Comparison of ENCODE assay signal across 23 cellular contexts in genomic region chr15:48759921-48760320, GRCh38. TPM values are rescaled to one million over a fixed set of nuclear protein-coding genes. Genes with fewer than 3 reads are reported as not detected.
DNase-seq lines count a peak whose midpoint lies in the region; ATAC-seq and TF ChIP-seq lines count a peak whose summit lies in the region.
"Had no signal": no experiment of that assay in that cellular context is flagged by ENCODE, and none has a peak within 500 bp of the region (broad histone marks: within the 10 kb centered on the region; RNA-seq: fewer than 3 reads in every experiment).

No MANE protein-coding gene starts in this region.

- no peak overlapping the region for H2AK5ac ChIP-seq in trophoblast cell (ENCODE audit: low read length)

- H3K9me3 ChIP-seq in HUES48 (ENCODE audit: control insufficient read depth, insufficient read depth, low read length) = no peaks in the 10 kb centered on the region
- H3K9me3 ChIP-seq in trophoblast cell (ENCODE audit: insufficient read depth, low read depth, low read length) = no peaks in the 10 kb centered on the region
- H3K9me3 ChIP-seq in A673 (ENCODE audit: low read depth, low read length, poor library complexity, severe bottlenecking) = no peaks in the 10 kb centered on the region
- H3K9me3 ChIP-seq: sigmoid colon had no signal

- POLR2A ChIA-PET in A673 (lab: Charles Lee; ENCODE audit: low non-redundant PET) = no interaction called here

- H3K9ac ChIP-seq in HUES48 (ENCODE audit: low read depth, low read length) (no peak overlapping the region), trophoblast cell (ENCODE audit: low read length) (no peak overlapping the region)
- H3K9ac ChIP-seq: GM23248, parathyroid adenoma had no signal

- H3K27ac ChIP-seq in HUES48 (ENCODE audit: low read depth, low read length) = peak overlapping the region; percentile 54
- no peak overlapping the region for H3K27ac ChIP-seq in foreskin keratinocyte
- H3K27ac ChIP-seq in trophoblast cell (ENCODE audit: low read depth, low read length) = no peak overlapping the region
- no peak overlapping the region for H3K27ac ChIP-seq in A673 (ENCODE audit: low read depth, low read length, poor library complexity, severe bottlenecking)
- H3K27ac ChIP-seq: GM23248, parathyroid adenoma, sigmoid colon, VCaP had no signal

- BruUV-seq in A673 (replicated peaks; lab: Mats Ljungman, UMichigan) = no TSS peak

- no peak overlapping the region for H4K91ac ChIP-seq in trophoblast cell (ENCODE audit: low read depth, low read length)

- H4K8ac ChIP-seq in trophoblast cell (ENCODE audit: low read depth, low read length) = no peak overlapping the region

- no CpG with 5 or more reads among the region's 1 CpG for WGBS in trophoblast cell (ENCODE audit: extremely low coverage, insufficient coverage, insufficient read length)

- H2BK12ac ChIP-seq in trophoblast cell (ENCODE audit: low read length) = no peak overlapping the region

- H3K4me3 ChIP-seq in HUES48 (ENCODE audit: low read depth, low read length) = no peak overlapping the region
- H3K4me3 ChIP-seq in trophoblast cell (ENCODE audit: low read depth, low read length) = no peak overlapping the region
- H3K4me3 ChIP-seq in A673 (ENCODE audit: low read depth, low read length, poor library complexity, severe bottlenecking) = no peak overlapping the region
- H3K4me3 ChIP-seq: GM23248, sigmoid colon had no signal

- H2BK120ac ChIP-seq in trophoblast cell (ENCODE audit: insufficient read depth, low read length, poor library complexity) = no peak overlapping the region

- peaks cover 67% of the 10 kb centered on the region for H3K36me3 ChIP-seq in HUES48 (ENCODE audit: control insufficient read depth, insufficient read depth, low read length)
- H3K36me3 ChIP-seq in trophoblast cell (ENCODE audit: control insufficient read depth in 1 of 2, insufficient read depth in 2 of 2, low read length in 2 of 2) = no peaks in the 10 kb centered on the region
- H3K36me3 ChIP-seq in A673 (ENCODE audit: insufficient read depth, low read length, poor library complexity, severe bottlenecking) = peaks cover 58% of the 10 kb centered on the region

- H3K4ac ChIP-seq in trophoblast cell (ENCODE audit: low read depth, low read length) = no peak overlapping the region

- CTCF ChIA-PET in A673 (lab: Charles Lee) = no interaction called here

- peak; percentile 89 for ATAC-seq in foreskin keratinocyte
- ATAC-seq: activated naive CD8-positive, alpha-beta T cell treated with anti-CD3 and anti-CD28 coated beads, Interleukin-2, amount 50 U/mL, for 24 hours; CD8-positive, alpha-beta T cell; natural killer cell; PC-3; stimulated activated effector memory CD8-positive, alpha-beta T cell treated with anti-CD3 and anti-CD28 coated beads, Interleukin-12 subunit alpha, Interleukin-12 subunit beta, amount 100 ng/mL, for 72 hours had no signal

- peak; percentile 20 for DNase-seq in NCI-H2227 treated with DMSO at 0.1 percent for 48 hours (lab: John Stamatoyannopoulos, UW)
- peak; percentile 55 to 76 for DNase-seq in foreskin keratinocyte
- peak; percentile 10 to 72 for DNase-seq in trophoblast cell
- DNase-seq in RPMI8226 = no peak
- DNase-seq in NCI-H526 (lab: John Stamatoyannopoulos, UW) = no peak
- DNase-seq in A673 (ENCODE audit: low spot score) = no peak
- DNase-seq: activated effector memory CD4-positive, alpha-beta T cell treated with anti-CD3 and anti-CD28 coated beads, Interleukin-2, amount 50 U/mL, for 16 hours; activated naive CD8-positive, alpha-beta T cell treated with anti-CD3 and anti-CD28 coated beads, Interleukin-2, amount 50 U/mL, for 24 hours; CD8-positive, alpha-beta T cell; cortex of kidney; DMS53; GM23248; hippocampal formation; KBM-7; MV-4-11; natural killer cell; NCI-H2029 treated with DMSO at 0.1 percent for 48 hours; PC-3; sigmoid colon had no signal

- H3K79me2 ChIP-seq in trophoblast cell (ENCODE audit: control insufficient read depth, insufficient read depth, low read length, poor library complexity) = no peaks in the 10 kb centered on the region
- H3K79me2 ChIP-seq: parathyroid adenoma had no signal

- no peak overlapping the region for H2AFZ ChIP-seq in trophoblast cell (ENCODE audit: insufficient read depth, low read length, poor library complexity)
- H2AFZ ChIP-seq: GM23248, parathyroid adenoma had no signal

- intact Hi-C loops in A673 (cut with micrococcal nuclease; ENCODE audit: unreplicated experiment) = no loop called here

- H3K4me1 ChIP-seq in HUES48 (ENCODE audit: control insufficient read depth, insufficient read depth, low read length) = peaks cover 6% of the 10 kb centered on the region; the same call in 1 of the 2 replicates
- peaks cover 8% of the 10 kb centered on the region for H3K4me1 ChIP-seq in foreskin keratinocyte
- peaks cover 0 to 2% of the 10 kb centered on the region in 2 experiments for H3K4me1 ChIP-seq in trophoblast cell (ENCODE audit: control insufficient read depth in 1 of 2, insufficient read depth in 2 of 2, low read length in 2 of 2)
- H3K4me1 ChIP-seq in A673 (ENCODE audit: insufficient read depth, low read length, poor library complexity, severe bottlenecking) = no peaks in the 10 kb centered on the region
- H3K4me1 ChIP-seq: parathyroid adenoma, sigmoid colon had no signal

- no peaks in the 10 kb centered on the region for H3K79me1 ChIP-seq in trophoblast cell (ENCODE audit: low read length)

- no peak overlapping the region for H3K14ac ChIP-seq in trophoblast cell (ENCODE audit: low read length)

- H3K27me3 ChIP-seq in HUES48 (ENCODE audit: control insufficient read depth, insufficient read depth, low read length) (no peaks in the 10 kb centered on the region), foreskin keratinocyte (no peaks in the 10 kb centered on the region), trophoblast cell (ENCODE audit: insufficient read depth, low read length) (no peaks in the 10 kb centered on the region), A673 (replicated peaks; ENCODE audit: insufficient read depth, low read depth, low read length, poor library complexity) (no peaks in the 10 kb centered on the region)
- H3K27me3 ChIP-seq: sigmoid colon had no signal

- no peak overlapping the region for H4K12ac ChIP-seq in trophoblast cell (ENCODE audit: low read depth, low read length)

- H3K18ac ChIP-seq in trophoblast cell (ENCODE audit: low read length) = no peak overlapping the region

- no peak overlapping the region for H3K23ac ChIP-seq in trophoblast cell (ENCODE audit: low read length)

- no peak overlapping the region for H2BK5ac ChIP-seq in trophoblast cell (ENCODE audit: low read depth, low read length, poor library complexity)

- TF ChIP-seq CTCF in foreskin keratinocyte (conservative IDR thresholded peaks at IDR 0.05) (no peak), A673 (conservative IDR thresholded peaks at IDR 0.05; ENCODE audit: low read depth, low read length) (no peak)

- H3K4me2 ChIP-seq in trophoblast cell (ENCODE audit: low read length) = no peak overlapping the region

RNA-seq across cellular contexts. Expression of gene CEP152, which starts 50.9 kb away (rescaled TPM):
- total RNA-seq in foreskin keratinocyte (7.9 and 8.6 TPM in 2 replicates), A673 (2021) (31.6 and 33.7 TPM in 2 replicates)
- 1.4 and 1.7 TPM in 2 replicates for polyA plus RNA-seq in foreskin keratinocyte
- 4.2 and 4.9 TPM in 2 replicates for polyA plus RNA-seq in trophoblast cell (2013)

Comparison
In these comparisons a context has a peak if more than half of its experiments do, and no peak if none do; other contexts are left out.
1. DNase-seq: peak in NCI-H2227 treated with DMSO at 0.1 percent for 48 hours (single experiment), foreskin keratinocyte (2 of 2) and trophoblast cell (2 of 2); none in RPMI8226 (single experiment), NCI-H526 (0 of 2) and A673 (single experiment).